In the genomic region with DNA sequence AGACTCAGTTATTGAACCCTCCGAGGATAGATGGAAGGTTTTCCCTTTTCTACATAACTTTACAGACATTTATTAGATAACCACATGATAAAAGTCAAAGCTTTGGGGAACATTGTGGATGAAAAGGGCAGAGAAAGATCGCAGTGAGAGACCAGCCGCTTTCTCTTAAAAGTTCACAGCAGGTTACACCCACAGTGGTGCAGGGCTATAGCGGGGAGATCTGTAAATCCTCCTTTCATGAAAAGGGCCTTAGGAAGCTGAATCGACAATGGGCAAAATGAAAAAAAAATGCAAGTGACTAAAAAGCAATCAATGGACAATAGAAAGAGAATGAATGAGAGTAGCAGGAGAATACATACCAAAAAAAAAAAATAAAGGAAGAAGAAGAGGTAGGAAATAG, we compare ENCODE assay signal across 15 cellular contexts.
A peak's percentile ranks its signal among the peaks of the same experiment; 100 is the strongest.
DNase-seq lines count a peak whose midpoint lies in the region; ATAC-seq and TF ChIP-seq lines count a peak whose summit lies in the region.
"Had no signal": no experiment of that assay in that cellular context is flagged by ENCODE, and none has a peak within 500 bp of the region (broad histone marks: within the 10 kb centered on the region; RNA-seq: fewer than 3 reads in every experiment).

No MANE protein-coding gene starts in this region.

- H3K27me3 Mint-ChIP-seq in WTC11 (ENCODE audit: low read depth) = no peaks in the 10 kb centered on the region
- H3K27me3 Mint-ChIP-seq: B cell had no signal

- no peak for DNase-seq in WTC11 (ENCODE audit: low spot score)
- DNase-seq in HCEC 1CT = no peak
- no peak for DNase-seq in Karpas-422
- no peak for DNase-seq in NCI-H128 (lab: John Stamatoyannopoulos, UW; ENCODE audit: unreplicated experiment)
- DNase-seq: Calu3; CD8-positive, alpha-beta T cell; DMS79 treated with DMSO at 0.1 percent for 48 hours had no signal

- POLR2A ChIA-PET in WTC11 (lab: Charles Lee) = no interaction called here

- peaks cover 20% of the 10 kb centered on the region for H3K9me3 Mint-ChIP-seq in WTC11

- peaks cover 13% of the 10 kb centered on the region for H3K4me1 ChIP-seq in HUES6 (ENCODE audit: control insufficient read depth, insufficient read depth, low read length)
- peaks cover 18% of the 10 kb centered on the region; the same call in 1 of the 2 replicates for H3K4me1 ChIP-seq in iPS-20b (ENCODE audit: insufficient read depth, low read length)
- peaks cover 16% of the 10 kb centered on the region for H3K4me1 ChIP-seq in neuron (ENCODE audit: insufficient read depth, low read length)
- no peaks in the 10 kb centered on the region for H3K4me1 ChIP-seq in Karpas-422 (ENCODE audit: low read length)

- H3K36me3 Mint-ChIP-seq in WTC11 = peaks cover 4% of the 10 kb centered on the region
- H3K36me3 Mint-ChIP-seq: CD8-positive, alpha-beta T cell had no signal

- H3K36me3 ChIP-seq in HUES6 (ENCODE audit: control insufficient read depth, insufficient read depth, low read length) (no peaks in the 10 kb centered on the region), iPS-20b (ENCODE audit: insufficient read depth, low read depth, low read length) (no peaks in the 10 kb centered on the region), neuron (ENCODE audit: insufficient read depth, low read length) (no peaks in the 10 kb centered on the region), Karpas-422 (ENCODE audit: insufficient read depth, low read length) (no peaks in the 10 kb centered on the region)

- H3K27ac Mint-ChIP-seq in WTC11 = no peak overlapping the region
- H3K27ac Mint-ChIP-seq: B cell; CD8-positive, alpha-beta T cell had no signal

- CTCF ChIA-PET in WTC11 (lab: Charles Lee) = interaction anchor here (0.9 to 1.7 kb wide), 2 partner anchors 128 to 221 kb away, joined by 3 to 6 read pairs; no protein-coding TSS in a partner anchor

- no peak for TF ChIP-seq CTCF in WTC11 (IDR thresholded peaks at IDR 0.05)

- no peaks in the 10 kb centered on the region for H3K9me2 ChIP-seq in Karpas-422 (replicated peaks; ENCODE audit: insufficient read depth, low read length)

- ATAC-seq in WTC11 (peak; percentile 73), HG02623 (IDR thresholded peaks at IDR 0.05; ENCODE audit: unreplicated experiment) (no peak)
- ATAC-seq: CD8-positive, alpha-beta T cell; GM12878 had no signal

- H2AFZ ChIP-seq in neuron (ENCODE audit: low read depth, low read length) = peak overlapping the region; percentile 64
- no peak overlapping the region for H2AFZ ChIP-seq in Karpas-422 (ENCODE audit: low read length)

- no peaks in the 10 kb centered on the region for H4K20me1 ChIP-seq in Karpas-422 (ENCODE audit: insufficient read depth, low read depth, low read length)
- H4K20me1 ChIP-seq: BLaER1 treated with 17β-estradiol and CSF1 and Interleukin-3, amounts not matched to agents 10 nM and 100 nM had no signal

- H3K4me1 Mint-ChIP-seq in WTC11 = peaks cover 18% of the 10 kb centered on the region
- H3K4me1 Mint-ChIP-seq: B cell had no signal

- H3K9me3 ChIP-seq in HUES6 (ENCODE audit: control insufficient read depth, insufficient read depth, low read depth, low read length) (peaks cover 12% of the 10 kb centered on the region), iPS-20b (ENCODE audit: insufficient read depth, low read depth, low read length) (peaks cover 12% of the 10 kb centered on the region), neuron (ENCODE audit: low read length) (peaks cover 4% of the 10 kb centered on the region), Karpas-422 (ENCODE audit: low read length) (no peaks in the 10 kb centered on the region; the same call in 1 of the 2 replicates)

- H3K27ac ChIP-seq in HUES6 (ENCODE audit: low read depth, low read length) (no peak overlapping the region), iPS-20b (ENCODE audit: low read length) (no peak overlapping the region), Karpas-422 (ENCODE audit: low read length) (no peak overlapping the region)
- H3K27ac ChIP-seq: BLaER1 treated with 17β-estradiol and CSF1 and Interleukin-3, amounts not matched to agents 10 nM and 100 nM; HL-60 had no signal

- no peak overlapping the region for H3K4me2 ChIP-seq in Karpas-422 (ENCODE audit: low read depth, low read length, poor library complexity, severe bottlenecking)
- H3K4me2 ChIP-seq: BLaER1 treated with 17β-estradiol and CSF1 and Interleukin-3, amounts not matched to agents 10 nM and 100 nM had no signal

- H3K4me3 Mint-ChIP-seq in WTC11 = no peak overlapping the region
- H3K4me3 Mint-ChIP-seq: B cell; CD8-positive, alpha-beta T cell had no signal

- H3K4me3 ChIP-seq in HUES6 (ENCODE audit: low read depth, low read length) = 0 out of 2 replicates have a peak overlapping the region, but pooled peaks have one; percentile 13
- peak overlapping the region; percentile 28; the same call in 1 of the 2 replicates for H3K4me3 ChIP-seq in iPS-20b (ENCODE audit: low read length)
- no peak overlapping the region for H3K4me3 ChIP-seq in neuron (ENCODE audit: low read length)
- no peak overlapping the region for H3K4me3 ChIP-seq in Karpas-422 (ENCODE audit: low read length)
- H3K4me3 ChIP-seq: BLaER1 treated with 17β-estradiol and CSF1 and Interleukin-3, amounts not matched to agents 10 nM and 100 nM; GM12878 had no signal

- H3K9ac ChIP-seq in HUES6 (ENCODE audit: low read length) (no peak overlapping the region), iPS-20b (ENCODE audit: low read depth, low read length) (no peak overlapping the region), Karpas-422 (ENCODE audit: low read length) (no peak overlapping the region)
- H3K9ac ChIP-seq: BLaER1 treated with 17β-estradiol and CSF1 and Interleukin-3, amounts not matched to agents 10 nM and 100 nM had no signal

- H3K27me3 ChIP-seq in HUES6 (ENCODE audit: control insufficient read depth, insufficient read depth, low read length) = no peaks in the 10 kb centered on the region
- no peaks in the 10 kb centered on the region for H3K27me3 ChIP-seq in iPS-20b (ENCODE audit: insufficient read depth, low read length)
- no peaks in the 10 kb centered on the region for H3K27me3 ChIP-seq in neuron (ENCODE audit: insufficient read depth, low read length)
- no peaks in the 10 kb centered on the region for H3K27me3 ChIP-seq in Karpas-422 (ENCODE audit: low read length)
- H3K27me3 ChIP-seq: BLaER1 treated with 17β-estradiol and CSF1 and Interleukin-3, amounts not matched to agents 10 nM and 100 nM had no signal

- no peaks in the 10 kb centered on the region for H3K79me2 ChIP-seq in Karpas-422 (ENCODE audit: low read length)

TF ChIP-seq in WTC11, 78 proteins besides CTCF, POLR2A, EP300 and RAD21:
- TF ChIP-seq ZNF317 (CRISPR knock-in tag; IDR thresholded peaks at IDR 0.05; ENCODE audit: borderline replicate concordance, low read depth) (no peak), MXD4 (CRISPR knock-in tag; IDR thresholded peaks at IDR 0.05; ENCODE audit: borderline replicate concordance) (no peak), MLX (CRISPR knock-in tag; IDR thresholded peaks at IDR 0.05) (no peak)

Comparison
In these comparisons a context has a peak if more than half of its experiments do, and no peak if none do; other contexts are left out.
1. H3K4me3 ChIP-seq: peak in HUES6 (single experiment) and iPS-20b (single experiment); none in neuron (single experiment) and Karpas-422 (single experiment).